34 cellular contexts compared by ENCODE assay signal in genomic region chr13:51465124-51465523, GRCh38.
"Had no signal": no experiment of that assay in that cellular context is flagged by ENCODE, and none has a peak within 500 bp of the region (broad histone marks: within the 10 kb centered on the region; RNA-seq: fewer than 3 reads in every experiment).

No MANE protein-coding gene starts in this region.

- DNase-seq: activated B cell treated with CpG ODN at 0.5 μM for 24 hours; activated CD4-positive, alpha-beta memory T cell treated with anti-CD3 and anti-CD28 coated beads for 36 hours; activated CD4-positive, alpha-beta T cell treated with anti-CD3 and anti-CD28 coated beads for 4 hours; activated CD4-positive, alpha-beta T cell treated with anti-CD3 and anti-CD28 coated beads, Interleukin-2, amount 10 ng/mL, durations not matched to agents 24 days and 14 days; activated CD4-positive, alpha-beta T cell treated with anti-CD3 and anti-CD28 coated beads, Interleukin-2, amount 50 U/mL, for 1 hour; activated CD4-positive, alpha-beta T cell treated with anti-CD3 and anti-CD28 coated beads, Interleukin-2, amount 50 U/mL, for 4 hours; activated CD4-positive, CD25-positive, alpha-beta regulatory T cell treated with anti-CD3 and anti-CD28 coated beads, Interleukin-2, amount 50 U/mL, for 72 hours; activated CD8-positive, alpha-beta memory T cell treated with anti-CD3 and anti-CD28 coated beads, Interleukin-2, amount 50 U/mL, for 4 hours; activated CD8-positive, alpha-beta T cell treated with anti-CD3 and anti-CD28 coated beads for 36 hours; activated effector memory CD4-positive, alpha-beta T cell treated with anti-CD3 and anti-CD28 coated beads, Interleukin-2, amount 50 U/mL, for 16 hours; activated gamma-delta T cell treated with Interleukin-2 at 50 U/mL for 16 hours; activated naive CD4-positive, alpha-beta T cell; activated naive CD4-positive, alpha-beta T cell treated with anti-CD3 and anti-CD28 coated beads for 36 hours; activated naive CD4-positive, alpha-beta T cell treated with anti-CD3 and anti-CD28 coated beads, Interleukin-2, amount 50 U/mL, for 16 hours; activated naive CD8-positive, alpha-beta T cell treated with anti-CD3 and anti-CD28 coated beads for 36 hours; activated T-cell treated with anti-CD3 and anti-CD28 coated beads for 4 hours; activated T-cell treated with anti-CD3 and anti-CD28 coated beads, Interleukin-2, amount 50 U/mL, for 1 hour; activated T-cell treated with anti-CD3 and anti-CD28 coated beads, Interleukin-2, amount 50 U/mL, for 4 hours; activated T-cell treated with anti-CD3 and anti-CD28 coated beads, Interleukin-2, amount 50 U/mL, for 72 hours; adrenal gland; amniotic stem cell; aorta; body of pancreas; brain microvascular endothelial cell; central memory CD4-positive, alpha-beta T cell; T-helper 1 cell; T-helper 2 cell; T-helper 9 cell had no signal

- FAIRE-seq: astrocyte, TTC549 had no signal

- H3K9me3 ChIP-seq: adrenal gland, body of pancreas, breast epithelium had no signal

- H3K27ac ChIP-seq: adrenal gland, body of pancreas, brain microvascular endothelial cell, breast epithelium, VCaP had no signal

- H3K36me3 ChIP-seq: adrenal gland, brain microvascular endothelial cell, breast epithelium had no signal

- H3K27me3 ChIP-seq: adrenal gland, body of pancreas, brain microvascular endothelial cell, breast epithelium had no signal

- H3K4me1 ChIP-seq: adrenal gland, body of pancreas, breast epithelium had no signal

- ATAC-seq: activated CD8-positive, alpha-beta T cell treated with anti-CD3 and anti-CD28 coated beads for 36 hours; activated naive CD4-positive, alpha-beta T cell treated with anti-CD3 and anti-CD28 coated beads, Interleukin-2, amount 50 U/mL, for 72 hours; activated T-cell treated with anti-CD3 and anti-CD28 coated beads, Interleukin-2, amount 50 U/mL, for 4 hours; activated T-cell treated with anti-CD3 and anti-CD28 coated beads, Interleukin-2, amount 50 U/mL, for 72 hours; activated T-helper 17 cell treated with anti-CD3 and anti-CD28 coated beads, Interleukin-2, amount 50 U/mL, for 72 hours; body of pancreas had no signal

- H3K4me3 ChIP-seq: adrenal gland, body of pancreas, breast epithelium had no signal
